Comparison of ENCODE assay signal across 27 cellular contexts in the genomic region with DNA sequence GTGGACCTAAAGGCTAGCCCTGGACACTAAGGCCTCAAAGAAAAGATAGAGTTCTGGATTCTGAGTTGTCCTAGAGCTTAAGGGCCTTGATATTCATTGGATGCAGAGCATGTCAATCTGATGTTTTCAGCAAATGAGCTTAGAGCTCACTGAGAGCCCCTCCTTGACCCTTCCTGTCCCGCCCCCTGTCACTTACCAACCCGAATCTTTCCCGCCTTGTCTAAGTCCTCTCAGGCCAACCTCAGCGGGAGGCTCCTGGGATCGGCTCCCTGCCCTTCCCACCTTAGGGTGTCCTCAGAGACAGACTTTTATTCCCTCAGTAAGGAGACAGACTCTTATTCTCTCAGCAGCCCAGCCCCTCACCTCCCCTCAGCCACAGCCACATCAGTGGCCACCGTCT. TPM values are rescaled to one million over a fixed set of nuclear protein-coding genes. Genes with fewer than 3 reads are reported as not detected.
"Had no signal": no experiment of that assay in that cellular context is flagged by ENCODE, and none has a peak within 500 bp of the region (broad histone marks: within the 10 kb centered on the region; RNA-seq: fewer than 3 reads in every experiment).

A gene (plus strand): TSS at position 223 of the 400 bp plus-strand sequence. CDS start 233 bp downstream, outside the sequence.

- H3K27ac ChIP-seq: adrenal gland, esophagus squamous epithelium, neutrophil, parathyroid adenoma, right lobe of liver had no signal

- H3K9ac ChIP-seq: parathyroid adenoma had no signal

- H3K27me3 ChIP-seq: esophagus squamous epithelium, neutrophil, right lobe of liver had no signal

- DNase-seq: activated CD4-positive, alpha-beta memory T cell treated with anti-CD3 and anti-CD28 coated beads for 36 hours; activated CD4-positive, alpha-beta T cell treated with anti-CD3 and anti-CD28 coated beads for 36 hours; activated gamma-delta T cell treated with Interleukin-2 at 50 U/mL for 16 hours; activated T-cell treated with anti-CD3 and anti-CD28 coated beads for 4 hours; adrenal gland; dermis blood vessel endothelial cell; effector memory CD4-positive, alpha-beta T cell; esophagus squamous epithelium; foreskin fibroblast; left cardiac atrium; natural killer cell; right lobe of liver; small intestine; stimulated activated CD4-positive, alpha-beta T cell treated with anti-CD3 and anti-CD28 coated beads, Interleukin-4, amount 100 ng/mL, for 24 hours had no signal

- H3K4me3 Mint-ChIP-seq: activated CD4-positive, alpha-beta memory T cell treated with anti-CD3 and anti-CD28 coated beads for 36 hours; activated CD4-positive, alpha-beta T cell treated with anti-CD3 and anti-CD28 coated beads for 36 hours; activated T-helper 1 cell treated with anti-CD3 and anti-CD28 coated beads, Interleukin-12 subunit alpha, Interleukin-12 subunit beta, Interleukin-2, Interleukin-4 antibody, amounts not matched to agents 30 ng/mL and 10 ng/mL and 1 ng/mL, durations not matched to agents 14 hours and 24 hours and 36 hours; natural killer cell; stimulated activated effector memory CD8-positive, alpha-beta T cell treated with anti-CD3 and anti-CD28 coated beads, Interleukin-12 subunit alpha, Interleukin-12 subunit beta, amount 100 ng/mL, for 72 hours had no signal

- H3K4me3 ChIP-seq: adrenal gland, esophagus squamous epithelium, right lobe of liver had no signal

- H3K79me2 ChIP-seq: parathyroid adenoma had no signal

- H3K9me3 ChIP-seq: adrenal gland, esophagus squamous epithelium, neutrophil, right lobe of liver had no signal

- H3K4me1 Mint-ChIP-seq: activated CD4-positive, alpha-beta T cell treated with anti-CD3 and anti-CD28 coated beads for 36 hours; natural killer cell; stimulated activated effector memory CD8-positive, alpha-beta T cell treated with anti-CD3 and anti-CD28 coated beads, Interleukin-12 subunit alpha, Interleukin-12 subunit beta, amount 100 ng/mL, for 72 hours had no signal

- H3K9me3 Mint-ChIP-seq: activated CD4-positive, alpha-beta memory T cell treated with anti-CD3 and anti-CD28 coated beads for 36 hours; activated naive CD4-positive, alpha-beta T cell treated with anti-CD3 and anti-CD28 coated beads, Interleukin-2, amount 50 U/mL, for 72 hours; activated T-helper 1 cell treated with anti-CD3 and anti-CD28 coated beads, Interleukin-12 subunit alpha, Interleukin-12 subunit beta, Interleukin-2, Interleukin-4 antibody, amounts not matched to agents 30 ng/mL and 10 ng/mL and 1 ng/mL, durations not matched to agents 14 hours and 24 hours and 36 hours; natural killer cell; stimulated activated effector memory CD8-positive, alpha-beta T cell treated with anti-CD3 and anti-CD28 coated beads, Interleukin-12 subunit alpha, Interleukin-12 subunit beta, amount 100 ng/mL, for 72 hours had no signal

- H3K36me3 Mint-ChIP-seq: activated CD4-positive, alpha-beta memory T cell treated with anti-CD3 and anti-CD28 coated beads for 36 hours; activated naive CD4-positive, alpha-beta T cell treated with anti-CD3 and anti-CD28 coated beads, Interleukin-2, amount 50 U/mL, for 72 hours; natural killer cell; stimulated activated effector memory CD8-positive, alpha-beta T cell treated with anti-CD3 and anti-CD28 coated beads, Interleukin-12 subunit alpha, Interleukin-12 subunit beta, amount 100 ng/mL, for 72 hours had no signal

- H3K27me3 Mint-ChIP-seq: activated CD4-positive, alpha-beta T cell treated with anti-CD3 and anti-CD28 coated beads for 36 hours had no signal

- H2AFZ ChIP-seq: parathyroid adenoma had no signal

- H3K36me3 ChIP-seq: adrenal gland, esophagus squamous epithelium, neutrophil, right lobe of liver had no signal

- H3K4me1 ChIP-seq: adrenal gland, esophagus squamous epithelium, parathyroid adenoma, right lobe of liver had no signal

- H3K27ac Mint-ChIP-seq: activated CD4-positive, alpha-beta memory T cell treated with anti-CD3 and anti-CD28 coated beads for 36 hours; activated CD4-positive, alpha-beta T cell treated with anti-CD3 and anti-CD28 coated beads for 36 hours; activated T-helper 1 cell treated with anti-CD3 and anti-CD28 coated beads, Interleukin-12 subunit alpha, Interleukin-12 subunit beta, Interleukin-2, Interleukin-4 antibody, amounts not matched to agents 30 ng/mL and 10 ng/mL and 1 ng/mL, durations not matched to agents 14 hours and 24 hours and 36 hours; natural killer cell; stimulated activated effector memory CD8-positive, alpha-beta T cell treated with anti-CD3 and anti-CD28 coated beads, Interleukin-12 subunit alpha, Interleukin-12 subunit beta, amount 100 ng/mL, for 72 hours had no signal

RNA-seq across cellular contexts. Expression of the gene that starts here (rescaled TPM):
- total RNA-seq: activated CD4-positive, alpha-beta memory T cell treated with anti-CD3 and anti-CD28 coated beads for 36 hours; activated CD4-positive, alpha-beta T cell treated with anti-CD3 and anti-CD28 coated beads for 36 hours; activated naive CD4-positive, alpha-beta T cell treated with anti-CD3 and anti-CD28 coated beads, Interleukin-2, amount 50 U/mL, for 72 hours; activated T-helper 1 cell treated with anti-CD3 and anti-CD28 coated beads, Interleukin-12 subunit alpha, Interleukin-12 subunit beta, Interleukin-2, Interleukin-4 antibody, amounts not matched to agents 30 ng/mL and 10 ng/mL and 1 ng/mL, durations not matched to agents 14 hours and 24 hours and 36 hours; adrenal gland; chondrocyte; dermis blood vessel endothelial cell; endothelial cell of umbilical vein; esophagus squamous epithelium; glomerular endothelial cell; left cardiac atrium; lower leg skin; mesenteric fat pad; natural killer cell; right lobe of liver; T-helper 2 cell treated with Interferon-gamma antibody and Interleukin-4, amounts not matched to agents 100 ng/mL and 5 ng/mL, for 36 hours; ureter had no signal
- polyA plus RNA-seq: adrenal gland, endothelial cell of umbilical vein, small intestine, thymus had no signal
